Comparison of ENCODE assay signal across 34 cellular contexts in the genomic region with DNA sequence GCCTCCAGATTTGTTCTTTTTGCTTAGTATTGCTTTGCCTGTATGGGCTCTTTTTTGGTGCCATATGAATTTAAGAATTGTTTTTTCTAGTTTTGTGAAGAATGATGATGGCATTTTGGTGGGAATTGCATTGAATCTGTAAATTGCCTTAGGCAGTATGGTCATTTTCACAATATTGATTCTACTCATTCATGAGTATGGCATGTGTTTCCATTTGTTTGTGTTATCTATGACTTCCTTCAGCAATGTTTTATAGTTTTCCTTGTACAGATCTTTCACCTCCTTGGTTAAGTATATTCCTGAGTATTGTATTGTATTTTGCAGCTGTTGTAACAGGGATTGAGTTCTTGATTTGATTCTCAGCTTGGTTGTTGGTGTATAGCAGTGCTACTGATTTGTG. TPM values are rescaled to one million over a fixed set of nuclear protein-coding genes. Genes with fewer than 3 reads are reported as not detected.
DNase-seq lines count a peak whose midpoint lies in the region; ATAC-seq and TF ChIP-seq lines count a peak whose summit lies in the region.
"Had no signal": no experiment of that assay in that cellular context is flagged by ENCODE, and none has a peak within 500 bp of the region (broad histone marks: within the 10 kb centered on the region; RNA-seq: fewer than 3 reads in every experiment).

No MANE protein-coding gene starts in this region.

- peak overlapping the region; percentile 57 for H2BK5ac ChIP-seq in IMR-90 (ENCODE audit: low read depth, low read length, poor library complexity, severe bottlenecking)

- H2BK15ac ChIP-seq in IMR-90 (ENCODE audit: low read depth, low read length), result no peak overlapping the region

- no peak overlapping the region for H3K4me2 ChIP-seq in IMR-90 (ENCODE audit: low read depth, low read length)
- H3K4me2 ChIP-seq: hepatocyte had no signal

- ATAC-seq in IMR-90 (ENCODE audit: low read depth), result peak; percentile 27
- ATAC-seq: CD8-positive, alpha-beta T cell; gastroesophageal sphincter; right lobe of liver; SK-N-SH treated with all-trans-retinoic acid at 6 μM for 48 hours had no signal

- H3K27ac ChIP-seq in IMR-90 (ENCODE audit: insufficient read depth, low read length) (no peak overlapping the region), suprapubic skin (no peak overlapping the region)
- H3K27ac ChIP-seq: esophagus muscularis mucosa, gastroesophageal sphincter, hepatocyte, right lobe of liver, RWPE1, spleen had no signal

- no peak overlapping the region; the same call in 1 of the 2 replicates for H2BK20ac ChIP-seq in IMR-90 (ENCODE audit: low read depth, low read length)

- H3K36me3 ChIP-seq in IMR-90 (ENCODE audit: control insufficient read depth, insufficient read depth, low read length) (no peaks in the 10 kb centered on the region), suprapubic skin (no peaks in the 10 kb centered on the region)
- H3K36me3 ChIP-seq: esophagus muscularis mucosa, gastroesophageal sphincter, right lobe of liver had no signal

- H3K9me1 ChIP-seq in IMR-90 (ENCODE audit: insufficient read depth, low read length), result peaks cover 3% of the 10 kb centered on the region; the same call in 1 of the 2 replicates

- no peak overlapping the region for H3K4ac ChIP-seq in IMR-90 (ENCODE audit: low read depth, low read length)

- peaks cover 6% of the 10 kb centered on the region for H3K9me3 Mint-ChIP-seq in Calu3 (ENCODE audit: low read depth, unreplicated experiment)
- H3K9me3 Mint-ChIP-seq in brain, result peaks cover 41 to 58% (median 50%) of the 10 kb centered on the region in 5 experiments
- H3K9me3 Mint-ChIP-seq in mesothelial cell of epicardium, result peaks cover 54% of the 10 kb centered on the region

- H3K27me3 Mint-ChIP-seq in Calu3 (ENCODE audit: unreplicated experiment) (no peaks in the 10 kb centered on the region), brain (peaks cover 4% of the 10 kb centered on the region), mesothelial cell of epicardium (ENCODE audit: low read depth) (no peaks in the 10 kb centered on the region)
- H3K27me3 Mint-ChIP-seq: activated B cell treated with CpG ODN at 0.5 μM for 24 hours; activated CD4-positive, alpha-beta T cell treated with anti-CD3 and anti-CD28 coated beads, Interleukin-2, amount 10 ng/mL, durations not matched to agents 7 days and 5 days; activated T-cell treated with anti-CD3 and anti-CD28 coated beads, Interleukin-2, amount 50 U/mL, for 24 hours; IgD-negative memory B cell; stimulated activated naive CD8-positive, alpha-beta T cell treated with anti-CD3 and anti-CD28 coated beads, Interleukin-15, Interleukin-2, amounts not matched to agents 100 ng/mL and 50 ng/mL, for 24 hours had no signal

- TF ChIP-seq CTCF in Calu3 (IDR thresholded peaks at IDR 0.05; ENCODE audit: unreplicated experiment) (no peak), IMR-90 (conservative IDR thresholded peaks at IDR 0.05; ENCODE audit: low read depth, low read length) (no peak), brain (conservative IDR thresholded peaks at IDR 0.05) (no peak), mesothelial cell of epicardium (IDR thresholded peaks at IDR 0.05; ENCODE audit: unreplicated experiment) (no peak), suprapubic skin (IDR thresholded peaks at IDR 0.05) (no peak), GM10248 (IDR thresholded peaks at IDR 0.05; ENCODE audit: control extremely low read depth, extremely low read depth, low read depth, missing control alignments) (no peak)

- H3K9me3 ChIP-seq in IMR-90 (ENCODE audit: control insufficient read depth, insufficient read depth, low read length) (peaks cover 7% of the 10 kb centered on the region), suprapubic skin (no peaks in the 10 kb centered on the region)
- H3K9me3 ChIP-seq: right lobe of liver had no signal

- H3K27me3 ChIP-seq in IMR-90 (ENCODE audit: control insufficient read depth, insufficient read depth, low read length) (no peaks in the 10 kb centered on the region), suprapubic skin (no peaks in the 10 kb centered on the region)
- H3K27me3 ChIP-seq: esophagus muscularis mucosa, gastroesophageal sphincter, hepatocyte, right lobe of liver, spleen, tibial nerve had no signal

- no peak overlapping the region for H2BK120ac ChIP-seq in IMR-90 (ENCODE audit: low read depth, low read length)

- H4K91ac ChIP-seq in IMR-90 (ENCODE audit: insufficient read depth, low read depth, low read length), result no peak overlapping the region

- no peak overlapping the region for H3K9ac ChIP-seq in IMR-90 (ENCODE audit: low read depth, low read length)

- peaks cover 45% of the 10 kb centered on the region for H3K4me1 Mint-ChIP-seq in Calu3 (ENCODE audit: low read depth, unreplicated experiment)
- peaks cover 17% of the 10 kb centered on the region for H3K4me1 Mint-ChIP-seq in brain
- peaks cover 12% of the 10 kb centered on the region for H3K4me1 Mint-ChIP-seq in mesothelial cell of epicardium
- H3K4me1 Mint-ChIP-seq: nephron progenitor cell had no signal

- H3K36me3 Mint-ChIP-seq in Calu3 (ENCODE audit: insufficient read depth, unreplicated experiment), result peaks cover 19% of the 10 kb centered on the region
- peaks cover 81% of the 10 kb centered on the region for H3K36me3 Mint-ChIP-seq in brain
- H3K36me3 Mint-ChIP-seq in mesothelial cell of epicardium, result peaks cover 53% of the 10 kb centered on the region

- intact Hi-C loops in Calu3 (cut with micrococcal nuclease; ENCODE audit: unreplicated experiment) (no loop called here), IMR-90 (cut with micrococcal nuclease) (no loop called here)

- H3K27ac Mint-ChIP-seq in Calu3 (ENCODE audit: unreplicated experiment), result peak overlapping the region; percentile 51
- peak overlapping the region in 4 of 5 experiments; percentile 18 to 82 (median 69) for H3K27ac Mint-ChIP-seq in brain
- H3K27ac Mint-ChIP-seq in mesothelial cell of epicardium, result peak overlapping the region; percentile 55
- H3K27ac Mint-ChIP-seq: activated B cell treated with CpG ODN at 0.5 μM for 24 hours; activated CD4-positive, alpha-beta T cell treated with anti-CD3 and anti-CD28 coated beads, Interleukin-2, amount 10 ng/mL, durations not matched to agents 7 days and 5 days; activated T-cell treated with anti-CD3 and anti-CD28 coated beads, Interleukin-2, amount 50 U/mL, for 24 hours; CD8-positive, alpha-beta T cell; IgD-negative memory B cell; nephron progenitor cell; stimulated activated naive CD8-positive, alpha-beta T cell treated with anti-CD3 and anti-CD28 coated beads, Interleukin-15, Interleukin-2, amounts not matched to agents 100 ng/mL and 50 ng/mL, for 24 hours; T-helper 1 cell treated with Interleukin-12 subunit alpha and Interleukin-12 subunit beta and Interleukin-4 antibody, amounts not matched to agents 30 μg/mL and 1 μg/mL, for 36 hours had no signal

- no peak for TF ChIP-seq RAD21 in IMR-90 (IDR thresholded peaks at IDR 0.05; ENCODE audit: low read length)

- H3K4me3 Mint-ChIP-seq in Calu3 (ENCODE audit: low read depth, unreplicated experiment), result no peak overlapping the region
- peak overlapping the region in 1 of 5 experiments; percentile 59 for H3K4me3 Mint-ChIP-seq in brain
- no peak overlapping the region for H3K4me3 Mint-ChIP-seq in mesothelial cell of epicardium
- H3K4me3 Mint-ChIP-seq: activated B cell treated with CpG ODN at 0.5 μM for 24 hours; activated CD4-positive, alpha-beta T cell treated with anti-CD3 and anti-CD28 coated beads, Interleukin-2, amount 10 ng/mL, durations not matched to agents 7 days and 5 days; activated T-cell treated with anti-CD3 and anti-CD28 coated beads, Interleukin-2, amount 50 U/mL, for 24 hours; CD8-positive, alpha-beta T cell; IgD-negative memory B cell; nephron progenitor cell; stimulated activated naive CD8-positive, alpha-beta T cell treated with anti-CD3 and anti-CD28 coated beads, Interleukin-15, Interleukin-2, amounts not matched to agents 100 ng/mL and 50 ng/mL, for 24 hours; T-helper 1 cell treated with Interleukin-12 subunit alpha and Interleukin-12 subunit beta and Interleukin-4 antibody, amounts not matched to agents 30 μg/mL and 1 μg/mL, for 36 hours had no signal

- DNase-seq in Calu3, result no peak
- peak; percentile 31 for DNase-seq in IMR-90
- DNase-seq in mesothelial cell of epicardium (ENCODE audit: low spot score in 2 of 2, unreplicated experiment in 2 of 2), result no peak
- DNase-seq in suprapubic skin (ENCODE audit: low spot score in 2 of 2), result no peak
- DNase-seq in NCI-H2227 (lab: John Stamatoyannopoulos, UW; ENCODE audit: unreplicated experiment), result no peak
- no peak for DNase-seq in AG08396 (ENCODE audit: low spot score)
- DNase-seq in GM10248 (ENCODE audit: extremely low spot score), result no peak
- DNase-seq: activated B cell treated with CpG ODN at 0.5 μM for 24 hours; activated CD4-positive, alpha-beta T cell treated with anti-CD3 and anti-CD28 coated beads, Interleukin-2, amount 10 ng/mL, durations not matched to agents 7 days and 5 days; activated gamma-delta T cell treated with Interleukin-2 at 50 U/mL for 16 hours; activated T-cell treated with anti-CD3 and anti-CD28 coated beads, Interleukin-2, amount 50 U/mL, for 24 hours; CD8-positive, alpha-beta T cell; cerebellar nuclear complex; NCI-H1092; NCI-H1694 treated with DMSO at 0.1 percent for 48 hours; NCI-H446 treated with DMSO at 0.1 percent for 48 hours; NCI-H774; nephron progenitor cell; posterior cingulate gyrus; right lobe of liver; spleen; stimulated activated CD4-positive, alpha-beta T cell treated with anti-CD3 and anti-CD28 coated beads, Interleukin-2, amount 100 ng/mL, for 24 hours had no signal

- no peak overlapping the region for H2AFZ ChIP-seq in IMR-90 (replicated peaks; ENCODE audit: low read length, poor library complexity)
- H2AFZ ChIP-seq: hepatocyte had no signal

- TF ChIP-seq EP300 in suprapubic skin (IDR thresholded peaks at IDR 0.05), result no peak

- peak overlapping the region; percentile 70; the same call in 1 of the 2 replicates for H3K18ac ChIP-seq in IMR-90 (ENCODE audit: low read depth, low read length)

- no peak overlapping the region for H3K4me3 ChIP-seq in IMR-90 (ENCODE audit: insufficient read depth, low read depth, low read length)
- no peak overlapping the region for H3K4me3 ChIP-seq in suprapubic skin
- H3K4me3 ChIP-seq: esophagus muscularis mucosa, gastroesophageal sphincter, HAP-1, hepatocyte, lung, right lobe of liver, spleen, tibial nerve had no signal

- TF ChIP-seq POLR2A in IMR-90 (IDR thresholded peaks at IDR 0.05; ENCODE audit: low read depth, low read length), result no peak
- no peak for TF ChIP-seq POLR2A in suprapubic skin (IDR thresholded peaks at IDR 0.05)

- POLR2A ChIA-PET in IMR-90 (lab: Charles Lee; ENCODE audit: unreplicated experiment), result interaction anchor here (0.6 kb wide), 1 partner anchor 68 kb away, joined by 6 read pairs; no protein-coding TSS in a partner anchor
- POLR2A ChIA-PET in GM10248 (lab: Yijun Ruan, JAX), result no interaction called here

- no peak overlapping the region for H3K23ac ChIP-seq in IMR-90 (ENCODE audit: low read depth, low read length)

- H2AK5ac ChIP-seq in IMR-90 (ENCODE audit: low read depth, low read length), result no peak overlapping the region

- H4K20me1 ChIP-seq in IMR-90 (ENCODE audit: insufficient read depth, low read length), result no peaks in the 10 kb centered on the region

- peaks cover 4 to 6% of the 10 kb centered on the region in 2 experiments; a peak in 3 of 4 replicates for H3K79me1 ChIP-seq in IMR-90 (ENCODE audit: low read depth in 1 of 2, low read length in 2 of 2)

- no peak overlapping the region; the same call in 1 of the 2 replicates for H4K5ac ChIP-seq in IMR-90 (ENCODE audit: low read depth, low read length)

- dilution Hi-C loops in IMR-90 (cut with HindIII; ENCODE audit: low sequenced_read_pairs, unreplicated experiment), result no loop called here

- no peak overlapping the region for H2AK9ac ChIP-seq in IMR-90 (replicated peaks; ENCODE audit: low read depth, low read length, poor library complexity)

- no peak overlapping the region for H3K14ac ChIP-seq in IMR-90 (replicated peaks; ENCODE audit: low read depth, low read length)

- in situ Hi-C loops in IMR-90 (cut with MboI; ENCODE audit: low sequenced_read_pairs), result no loop called here

- CTCF ChIA-PET in Calu3 (lab: Charles Lee) (interaction anchor here (1.2 kb wide), 1 partner anchor 67 kb away, joined by 7 read pairs; a partner anchor contains a TSS), IMR-90 (lab: Yijun Ruan, JAX) (no interaction called here), GM10248 (lab: Yijun Ruan, JAX) (no interaction called here)

- H3K4me1 ChIP-seq in IMR-90 (ENCODE audit: control insufficient read depth, insufficient read depth, low read length) (peaks cover 2% of the 10 kb centered on the region; the same call in 1 of the 2 replicates), suprapubic skin (peaks cover 5% of the 10 kb centered on the region)
- H3K4me1 ChIP-seq: right lobe of liver had no signal

- H3K56ac ChIP-seq in IMR-90 (ENCODE audit: extremely low read depth, insufficient read depth, low read length), result no peak overlapping the region

- H4K8ac ChIP-seq in IMR-90 (ENCODE audit: low read depth in 2 of 2, low read length in 2 of 2), result 0 out of 4 replicates have a peak overlapping the region, but pooled peaks of 1 of the 2 experiments have one; percentile 21

- BruUV-seq in Calu3 (replicated peaks; lab: Mats Ljungman, UMichigan), result no TSS peak
- no TSS peak for BruUV-seq in IMR-90 (replicated peaks; lab: Mats Ljungman, UMichigan)

RNA-seq across cellular contexts. Expression of a gene that starts 18.3 kb away (rescaled TPM):
- 49.8 and 51.4 TPM in 2 replicates for total RNA-seq in Calu3 (2022)
- 30.8 and 35.6 TPM in 2 replicates for total RNA-seq in IMR-90 (2012; rRNA removed)
- polyA plus RNA-seq in IMR-90 (2012; rRNA removed), result 26.1 and 28.2 TPM in 2 replicates
- polyA plus RNA-seq in IMR-90 (2012; cell fraction: cytosol; rRNA removed), result 2.9 and 6.5 TPM in 2 replicates
- polyA plus RNA-seq in IMR-90 (2012; cell fraction: nucleus; rRNA removed; ENCODE audit: low replicate concordance), result 9.6 and 84.5 TPM in 2 replicates
- polyA plus RNA-seq in brain (ENCODE audit: insufficient read depth, low read depth, low replicate concordance), result 11.6 TPM
- total RNA-seq in mesothelial cell of epicardium, result 116 to 120 TPM (median 120 TPM) in 3 replicates
- 10 to 100 TPM; 26.6 to 63.2 (median 32.2) TPM for total RNA-seq in suprapubic skin
